In the genomic region with DNA sequence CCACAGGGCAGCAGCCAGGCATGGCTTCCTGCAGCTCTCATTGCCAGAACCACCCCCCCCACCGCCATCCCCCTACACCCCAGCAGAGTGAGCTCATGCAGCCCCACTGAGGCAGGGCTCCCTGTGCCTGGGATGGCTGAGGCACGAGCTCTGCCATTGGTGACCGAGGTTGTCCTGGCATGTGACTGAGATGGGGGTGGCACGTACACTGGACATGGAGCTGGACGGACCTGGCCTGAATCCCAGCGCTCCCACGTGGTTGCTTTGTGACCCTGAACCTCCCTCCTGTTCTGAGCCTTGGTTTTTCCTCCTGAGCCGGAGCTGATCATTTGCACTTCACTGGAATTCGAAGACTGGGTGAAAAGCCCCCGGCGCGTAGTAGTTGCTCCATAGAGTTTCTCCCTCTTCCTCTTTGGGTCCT, we compare ENCODE assay signal across 18 cellular contexts. TPM values are rescaled to one million over a fixed set of nuclear protein-coding genes. Genes with fewer than 3 reads are reported as not detected.
A peak's percentile ranks its signal among the peaks of the same experiment; 100 is the strongest.
DNase-seq lines count a peak whose midpoint lies in the region; ATAC-seq, FAIRE-seq and TF ChIP-seq lines count a peak whose summit lies in the region.
"Had no signal": no experiment of that assay in that cellular context is flagged by ENCODE, and none has a peak within 500 bp of the region (broad histone marks: within the 10 kb centered on the region; RNA-seq: fewer than 3 reads in every experiment).

No MANE protein-coding gene starts in this region.

- FAIRE-seq in pancreas (lab: Jason Lieb, UNC), result no peak
- FAIRE-seq: small intestine had no signal

- 76 to 77% methylated on average over 11 to 12 of the region's 12 CpGs for WGBS in endodermal cell (ENCODE audit: insufficient coverage in 1 of 2, insufficient read length in 1 of 2), 2 experiments
- WGBS in pancreas, 2 donors, result 12 to 24% methylated on average over 12 of the region's 12 CpGs

- H3K4me3 ChIP-seq in AG04450 (ENCODE audit: low read depth, low read length) (no peak overlapping the region), endodermal cell (ENCODE audit: low read length) (no peak overlapping the region), pancreas (no peak overlapping the region), foreskin fibroblast (ENCODE audit: low read depth in 1 of 2, low read length in 2 of 2) (no peak overlapping the region)

- ATAC-seq in pancreas, result peak; percentile 72 to 90 (median 82)
- ATAC-seq: effector memory CD8-positive, alpha-beta T cell had no signal

- POLR2A ChIA-PET in AG04450 (lab: Yijun Ruan, JAX), result no interaction called here

- TF ChIP-seq CTCF in AG04450 (IDR thresholded peaks at IDR 0.05; ENCODE audit: low read depth, low read length) (no peak), endodermal cell (conservative IDR thresholded peaks at IDR 0.05) (no peak), pancreas (IDR thresholded peaks at IDR 0.05) (no peak), foreskin fibroblast (IDR thresholded peaks at IDR 0.05; ENCODE audit: low read depth, low read length) (no peak)

- intact Hi-C loops in pancreas (cut with DNase I), result no loop called here

- H3K27ac ChIP-seq in AG04450 (ENCODE audit: low read depth, low read length) (peak overlapping the region; percentile 2), endodermal cell (ENCODE audit: low read depth, low read length) (peak overlapping the region; percentile 27), pancreas (peak overlapping the region in 3 of 4 donors; percentile 6 to 46 (median 18))

- peak overlapping the region; percentile 6 for H3K9ac ChIP-seq in endodermal cell (ENCODE audit: extremely low read depth, low read length, poor library complexity, severe bottlenecking)

- H3K4me3 Mint-ChIP-seq in endodermal cell, result no peak overlapping the region
- H3K4me3 Mint-ChIP-seq: activated B cell treated with CpG ODN at 0.5 μM for 24 hours; CD4-positive, alpha-beta T cell; central memory CD8-positive, alpha-beta T cell; effector memory CD8-positive, alpha-beta T cell; neural crest cell had no signal

- peaks cover 14% of the 10 kb centered on the region for H3K4me1 ChIP-seq in endodermal cell (ENCODE audit: control insufficient read depth, insufficient read depth, low read length)
- peaks cover 5 to 12% (median 9%) of the 10 kb centered on the region in 3 donors for H3K4me1 ChIP-seq in pancreas

- no peaks in the 10 kb centered on the region for H3K36me3 ChIP-seq in endodermal cell (ENCODE audit: control insufficient read depth, insufficient read depth, low read length)
- no peaks in the 10 kb centered on the region for H3K36me3 ChIP-seq in pancreas

- H3K27me3 ChIP-seq in AG04450 (ENCODE audit: control insufficient read depth, insufficient read depth, low read length) (peaks cover 37% of the 10 kb centered on the region), endodermal cell (ENCODE audit: control insufficient read depth, insufficient read depth, low read length, poor library complexity, severe bottlenecking) (no peaks in the 10 kb centered on the region), pancreas (no peaks in the 10 kb centered on the region)

- no peaks in the 10 kb centered on the region for H3K27me3 Mint-ChIP-seq in endodermal cell (ENCODE audit: insufficient read depth)

- CTCF ChIA-PET in AG04450 (lab: Charles Lee), result interaction anchor here (0.6 to 0.9 kb wide), 4 partner anchors 166 to 217 kb away, joined by 3 to 16 read pairs (median 4); no protein-coding TSS in a partner anchor

- no peak for DNase-seq in AG04450 (ENCODE audit: low read depth, low spot score)
- DNase-seq in endodermal cell, result peak; percentile 64
- DNase-seq in left kidney (ENCODE audit: low read depth, low spot score), result peak; percentile 69
- DNase-seq in pancreas, result peak in 5 of 6 donors; percentile 62 to 82 (median 74)
- DNase-seq in HT-29 (ENCODE audit: low spot score), result no peak
- DNase-seq in NCI-H748 treated with DMSO at 0.1 percent for 48 hours (lab: John Stamatoyannopoulos, UW), result no peak
- no peak for DNase-seq in foreskin fibroblast
- no peak for DNase-seq in activated naive CD4-positive, alpha-beta T cell treated with anti-CD3 and anti-CD28 coated beads, Interleukin-2, amount 50 U/mL, for 16 hours
- DNase-seq: activated B cell treated with CpG ODN at 0.5 μM for 24 hours; CD4-positive, alpha-beta T cell; effector memory CD8-positive, alpha-beta T cell; NCI-H1694; NCI-H226; small intestine had no signal

- H3K9me3 ChIP-seq in AG04450 (ENCODE audit: control insufficient read depth, insufficient read depth, low read length), result no peaks in the 10 kb centered on the region
- no peaks in the 10 kb centered on the region for H3K9me3 ChIP-seq in endodermal cell (ENCODE audit: control insufficient read depth, low read length)
- no peaks in the 10 kb centered on the region for H3K9me3 ChIP-seq in pancreas

- H3K9me3 Mint-ChIP-seq in endodermal cell, result no peaks in the 10 kb centered on the region
- H3K9me3 Mint-ChIP-seq: activated B cell treated with CpG ODN at 0.5 μM for 24 hours; CD4-positive, alpha-beta T cell; central memory CD8-positive, alpha-beta T cell; effector memory CD8-positive, alpha-beta T cell; neural crest cell had no signal

- H3K4me1 Mint-ChIP-seq in endodermal cell, result peaks cover 25% of the 10 kb centered on the region
- H3K4me1 Mint-ChIP-seq: central memory CD8-positive, alpha-beta T cell had no signal

- H3K27ac Mint-ChIP-seq in endodermal cell, result peak overlapping the region; percentile 83
- H3K27ac Mint-ChIP-seq: activated B cell treated with CpG ODN at 0.5 μM for 24 hours; CD4-positive, alpha-beta T cell; effector memory CD8-positive, alpha-beta T cell had no signal

- H3K36me3 Mint-ChIP-seq in endodermal cell (ENCODE audit: low read depth), result peaks cover 2% of the 10 kb centered on the region

RNA-seq across cellular contexts. Expression of gene ALPL, which starts 28.3 kb away (rescaled TPM):
- polyA plus RNA-seq in AG04450 (2011; rRNA removed) (1.8 and 3.0 TPM in 2 replicates), pancreas (1 to 10 TPM; 3.2 to 6.7 TPM)
- polyA minus RNA-seq in AG04450 (2011; rRNA and poly(A)+ RNA removed), result 1.3 and 2.2 TPM in 2 replicates
- total RNA-seq in endodermal cell (100 to 1,000 TPM in 1 of 2 donors, 10 to 100 TPM in 1; 94.8 to 117 TPM), pancreas (1 to 10 TPM in 5 of 6 donors, under 1 TPM in 1; 0.63 to 3.6 (median 2.7) TPM)
- polyA plus RNA-seq in endodermal cell (2013, experiment 1 of 2), result 65.3 TPM
- 52.5 TPM for polyA plus RNA-seq in endodermal cell (2013, experiment 2 of 2)
- total RNA-seq in HT-29 (2014; rRNA removed; shearing (Covaris generic)), result not detected in 2 replicates
- total RNA-seq: A172; CD4-positive, alpha-beta T cell; T-helper 1 cell treated with Interleukin-12 subunit alpha and Interleukin-12 subunit beta and Interleukin-4 antibody, amounts not matched to agents 30 ng/mL and 1 ng/mL, for 36 hours had no signal

Comparison
In these comparisons a context has a peak if more than half of its experiments do, and no peak if none do; other contexts are left out.
1. DNase-seq: peak in endodermal cell (single experiment), left kidney (single experiment) and pancreas (5 of 6); none in AG04450 (single experiment), HT-29 (single experiment), NCI-H748 treated with DMSO at 0.1 percent for 48 hours (single experiment), foreskin fibroblast (0 of 2) and activated naive CD4-positive, alpha-beta T cell treated with anti-CD3 and anti-CD28 coated beads, Interleukin-2, amount 50 U/mL, for 16 hours (single experiment).
2. RNA of gene ALPL, which starts 28.3 kb away (total RNA-seq): 94.8 to 117 TPM in endodermal cell; 0.63 to 3.6 TPM in pancreas and not detected in HT-29; every median in the first group is over 10 times any median in the second.
3. Peak in every context shown above with its lines, with median percentiles within 50 percentile points of each other: H3K27ac ChIP-seq.